ENCODE assay signal across 9 cellular contexts in the genomic region with DNA sequence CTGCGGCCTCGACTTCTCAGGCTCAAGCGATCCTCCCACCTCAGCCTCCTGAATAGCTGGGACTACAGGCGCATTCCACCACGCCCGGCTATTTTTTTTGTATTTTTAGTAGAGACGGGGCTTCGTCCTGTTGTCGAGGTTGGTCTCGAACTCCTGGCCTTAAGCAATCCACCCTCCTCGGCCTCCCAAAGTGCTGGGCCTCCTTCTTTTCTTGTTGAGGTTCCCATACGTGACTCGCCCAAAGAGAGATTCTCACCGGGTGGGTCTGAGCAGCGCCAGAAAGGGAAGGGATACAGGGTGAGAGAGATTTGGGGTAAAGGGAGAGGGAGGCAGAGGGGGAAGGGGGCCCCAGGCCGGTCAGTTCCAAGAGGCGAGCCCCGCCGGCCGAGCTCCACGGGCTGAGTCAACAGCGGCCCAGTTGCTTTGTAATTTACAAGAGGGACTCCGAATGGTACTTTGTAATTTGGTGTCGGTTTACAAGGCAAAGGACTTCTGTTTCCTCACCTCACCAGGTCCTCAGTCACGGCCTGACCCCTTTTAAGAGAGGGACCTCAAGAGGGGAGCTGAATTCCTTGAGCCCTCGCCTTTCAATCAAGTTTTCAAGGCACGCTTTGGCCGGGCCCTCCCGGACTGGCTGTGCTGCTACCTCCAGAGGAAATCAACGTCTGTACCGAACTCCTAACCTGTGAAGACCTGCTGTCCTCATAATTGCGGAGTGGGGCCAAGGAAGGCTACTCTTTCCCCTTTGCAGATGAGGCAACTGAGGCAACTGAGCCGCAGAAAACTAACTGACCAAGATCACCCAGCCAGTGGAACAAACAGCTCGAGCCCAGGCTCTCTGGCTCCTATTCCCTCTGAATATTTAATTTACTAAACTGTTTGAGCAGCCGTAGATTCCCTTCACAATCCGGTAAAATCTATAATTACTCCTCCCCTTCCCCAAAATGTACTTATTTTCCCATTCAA. TPM values are rescaled to one million over a fixed set of nuclear protein-coding genes. Genes with fewer than 3 reads are reported as not detected.
DNase-seq lines count a peak whose midpoint lies in the region; ATAC-seq and TF ChIP-seq lines count a peak whose summit lies in the region.
"Had no signal": no experiment of that assay in that cellular context is flagged by ENCODE, and none has a peak within 500 bp of the region (broad histone marks: within the 10 kb centered on the region; RNA-seq: fewer than 3 reads in every experiment).

No MANE protein-coding gene starts in this region.

- H3K27me3 Mint-ChIP-seq in WTC11 (ENCODE audit: low read depth) (peaks cover 99% of the 10 kb centered on the region), neural progenitor cell (ENCODE audit: insufficient read depth, low read depth) (peaks cover 90% of the 10 kb centered on the region)

- H3K4me3 ChIP-seq in GM23248 (peak overlapping the region; percentile 59), iPS-18c (ENCODE audit: insufficient read depth, low read depth, low read length) (0 out of 2 replicates have a peak overlapping the region, but pooled peaks have one; percentile 3), neural progenitor cell (no peak overlapping the region)

- H3K27ac ChIP-seq in GM23248 (no peak overlapping the region), neural progenitor cell (no peak overlapping the region)
- H3K27ac ChIP-seq: prostate gland had no signal

- H3K27me3 ChIP-seq in GM23248 (replicated peaks; ENCODE audit: insufficient read depth) (peaks cover 25% of the 10 kb centered on the region), neural progenitor cell (peaks cover 11% of the 10 kb centered on the region)

- H3K4me1 Mint-ChIP-seq in WTC11, result peaks cover 63% of the 10 kb centered on the region
- H3K4me1 Mint-ChIP-seq in neural progenitor cell, result peaks cover 36% of the 10 kb centered on the region

- H3K27ac Mint-ChIP-seq in WTC11 (no peak overlapping the region), neural progenitor cell (no peak overlapping the region)

- H3K4me2 ChIP-seq in GM23248 (ENCODE audit: unreplicated experiment), result peak overlapping the region; percentile 69
- no peak overlapping the region for H3K4me2 ChIP-seq in neural progenitor cell

- in situ Hi-C loops in GM23248 (cut with MboI), result no loop called here

- H3K36me3 Mint-ChIP-seq in WTC11 (peaks cover 3% of the 10 kb centered on the region; the same call in 1 of the 2 replicates), neural progenitor cell (no peaks in the 10 kb centered on the region)

- H3F3A ChIP-seq in GM23248 (ENCODE audit: insufficient read depth) (no peaks in the 10 kb centered on the region), neural progenitor cell (ENCODE audit: low read depth) (no peaks in the 10 kb centered on the region)

- H3K36me3 ChIP-seq in GM23248 (ENCODE audit: low read depth), result no peaks in the 10 kb centered on the region
- H3K36me3 ChIP-seq in neural progenitor cell, result no peaks in the 10 kb centered on the region
- H3K36me3 ChIP-seq: prostate gland had no signal

- no peaks in the 10 kb centered on the region for H3K9me2 ChIP-seq in GM23248 (ENCODE audit: insufficient read depth)

- no peaks in the 10 kb centered on the region for H4K20me1 ChIP-seq in GM23248 (ENCODE audit: insufficient read depth)
- no peaks in the 10 kb centered on the region for H4K20me1 ChIP-seq in neural progenitor cell (ENCODE audit: low read depth)

- H3K4me3 Mint-ChIP-seq in WTC11 (peak overlapping the region; percentile 61), neural progenitor cell (no peak overlapping the region)

- H3K4me1 ChIP-seq in GM23248 (ENCODE audit: insufficient read depth), result no peaks in the 10 kb centered on the region
- H3K4me1 ChIP-seq in neural progenitor cell, result no peaks in the 10 kb centered on the region
- H3K4me1 ChIP-seq: prostate gland had no signal

- H2AFZ ChIP-seq in GM23248, result peak overlapping the region; percentile 73
- H2AFZ ChIP-seq in neural progenitor cell (replicated peaks), result no peak overlapping the region

- H3K9me3 ChIP-seq in GM23248 (ENCODE audit: low read depth) (no peaks in the 10 kb centered on the region), iPS-18c (ENCODE audit: control insufficient read depth, insufficient read depth, low read length) (peaks cover 2% of the 10 kb centered on the region), neural progenitor cell (ENCODE audit: low read depth) (no peaks in the 10 kb centered on the region)
- H3K9me3 ChIP-seq: prostate gland had no signal

- DNase-seq in GM23248 (no peak), WTC11 (ENCODE audit: low spot score) (peak; percentile 64), NCI-H1092 (lab: John Stamatoyannopoulos, UW) (no peak), globus pallidus (ENCODE audit: low spot score) (no peak), neural progenitor cell (ENCODE audit: low spot score) (no peak)
- DNase-seq in stimulated activated CD8-positive, alpha-beta memory T cell treated with anti-CD3 and anti-CD28 coated beads, Interleukin-4, amount 100 ng/mL, for 48 hours, result peak; percentile 24

- H3K79me2 ChIP-seq in GM23248 (ENCODE audit: insufficient read depth) (no peaks in the 10 kb centered on the region), neural progenitor cell (ENCODE audit: low read depth) (no peaks in the 10 kb centered on the region)

- 80 to 84% methylated on average over 36 of the region's 36 CpGs for WGBS in GM23248 (ENCODE audit: low coverage in 1 of 2, low lambda C conversion rate in 2 of 2, missing lambda C conversion rate in 2 of 2), 2 experiments

- H3K9ac ChIP-seq in GM23248 (no peak overlapping the region), neural progenitor cell (no peak overlapping the region)

- TF ChIP-seq CTCF in WTC11 (IDR thresholded peaks at IDR 0.05), result no peak
- TF ChIP-seq CTCF in neural progenitor cell (IDR thresholded peaks at IDR 0.05), result no peak

- H3K9me3 Mint-ChIP-seq in WTC11, result no peaks in the 10 kb centered on the region
- H3K9me3 Mint-ChIP-seq in neural progenitor cell, result peaks cover 8% of the 10 kb centered on the region

- peak; percentile 10 for ATAC-seq in WTC11

- POLR2A ChIA-PET in WTC11 (lab: Charles Lee), result no interaction called here

- CTCF ChIA-PET in WTC11 (lab: Charles Lee), result interaction anchor here (0.7 to 1.4 kb wide), 3 partner anchors 42 to 354 kb away, joined by 3 to 4 read pairs (median 3); no protein-coding TSS in a partner anchor

TF ChIP-seq in WTC11, 78 proteins besides CTCF, POLR2A, EP300 and RAD21 (continues in another document):
- TF ChIP-seq HMGA2 (CRISPR knock-in tag; IDR thresholded peaks at IDR 0.05) (no peak), ESRRA (CRISPR knock-in tag; IDR thresholded peaks at IDR 0.05; ENCODE audit: borderline replicate concordance) (no peak), NFYB (CRISPR knock-in tag; conservative IDR thresholded peaks at IDR 0.05; ENCODE audit: low read depth) (no peak), ZNF121 (CRISPR knock-in tag; IDR thresholded peaks at IDR 0.05) (no peak), JAZF1 (CRISPR knock-in tag; IDR thresholded peaks at IDR 0.05) (no peak), ZNF317 (CRISPR knock-in tag; IDR thresholded peaks at IDR 0.05; ENCODE audit: borderline replicate concordance, low read depth) (no peak)
- TF ChIP-seq, protein P1, sequence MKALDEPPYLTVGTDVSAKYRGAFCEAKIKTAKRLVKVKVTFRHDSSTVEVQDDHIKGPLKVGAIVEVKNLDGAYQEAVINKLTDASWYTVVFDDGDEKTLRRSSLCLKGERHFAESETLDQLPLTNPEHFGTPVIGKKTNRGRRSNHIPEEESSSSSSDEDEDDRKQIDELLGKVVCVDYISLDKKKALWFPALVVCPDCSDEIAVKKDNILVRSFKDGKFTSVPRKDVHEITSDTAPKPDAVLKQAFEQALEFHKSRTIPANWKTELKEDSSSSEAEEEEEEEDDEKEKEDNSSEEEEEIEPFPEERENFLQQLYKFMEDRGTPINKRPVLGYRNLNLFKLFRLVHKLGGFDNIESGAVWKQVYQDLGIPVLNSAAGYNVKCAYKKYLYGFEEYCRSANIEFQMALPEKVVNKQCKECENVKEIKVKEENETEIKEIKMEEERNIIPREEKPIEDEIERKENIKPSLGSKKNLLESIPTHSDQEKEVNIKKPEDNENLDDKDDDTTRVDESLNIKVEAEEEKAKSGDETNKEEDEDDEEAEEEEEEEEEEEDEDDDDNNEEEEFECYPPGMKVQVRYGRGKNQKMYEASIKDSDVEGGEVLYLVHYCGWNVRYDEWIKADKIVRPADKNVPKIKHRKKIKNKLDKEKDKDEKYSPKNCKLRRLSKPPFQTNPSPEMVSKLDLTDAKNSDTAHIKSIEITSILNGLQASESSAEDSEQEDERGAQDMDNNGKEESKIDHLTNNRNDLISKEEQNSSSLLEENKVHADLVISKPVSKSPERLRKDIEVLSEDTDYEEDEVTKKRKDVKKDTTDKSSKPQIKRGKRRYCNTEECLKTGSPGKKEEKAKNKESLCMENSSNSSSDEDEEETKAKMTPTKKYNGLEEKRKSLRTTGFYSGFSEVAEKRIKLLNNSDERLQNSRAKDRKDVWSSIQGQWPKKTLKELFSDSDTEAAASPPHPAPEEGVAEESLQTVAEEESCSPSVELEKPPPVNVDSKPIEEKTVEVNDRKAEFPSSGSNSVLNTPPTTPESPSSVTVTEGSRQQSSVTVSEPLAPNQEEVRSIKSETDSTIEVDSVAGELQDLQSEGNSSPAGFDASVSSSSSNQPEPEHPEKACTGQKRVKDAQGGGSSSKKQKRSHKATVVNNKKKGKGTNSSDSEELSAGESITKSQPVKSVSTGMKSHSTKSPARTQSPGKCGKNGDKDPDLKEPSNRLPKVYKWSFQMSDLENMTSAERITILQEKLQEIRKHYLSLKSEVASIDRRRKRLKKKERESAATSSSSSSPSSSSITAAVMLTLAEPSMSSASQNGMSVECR (CRISPR knock-in tag; IDR thresholded peaks at IDR 0.05; ENCODE audit: borderline replicate concordance), result no peak

RNA-seq across cellular contexts. Expression of a gene that starts 3.2 kb away (rescaled TPM):
- not detected in 2 replicates for total RNA-seq in GM23248 (2014; rRNA removed; shearing (Covaris generic))
- polyA plus RNA-seq in GM23248 (2016; fragmentation: Nextera tagmentation; extraction: Ambion mirVana), result 0.19 TPM in 1 of 2 replicates, not detected in the other
- total RNA-seq in WTC11 (2021), result not detected in 3 replicates
- not detected in 2 replicates for total RNA-seq in neural progenitor cell (ENCODE audit: low replicate concordance)
- total RNA-seq: LHCN-M2 had no signal

Comparison
In these comparisons a context has a peak if more than half of its experiments do, and no peak if none do; other contexts are left out.
1. DNase-seq: peak in WTC11 (single experiment) and stimulated activated CD8-positive, alpha-beta memory T cell treated with anti-CD3 and anti-CD28 coated beads, Interleukin-4, amount 100 ng/mL, for 48 hours (single experiment); none in GM23248 (single experiment), NCI-H1092 (single experiment), globus pallidus (single experiment) and neural progenitor cell (single experiment).